Comparison of ENCODE assay signal across 2 cellular contexts in the genomic region with DNA sequence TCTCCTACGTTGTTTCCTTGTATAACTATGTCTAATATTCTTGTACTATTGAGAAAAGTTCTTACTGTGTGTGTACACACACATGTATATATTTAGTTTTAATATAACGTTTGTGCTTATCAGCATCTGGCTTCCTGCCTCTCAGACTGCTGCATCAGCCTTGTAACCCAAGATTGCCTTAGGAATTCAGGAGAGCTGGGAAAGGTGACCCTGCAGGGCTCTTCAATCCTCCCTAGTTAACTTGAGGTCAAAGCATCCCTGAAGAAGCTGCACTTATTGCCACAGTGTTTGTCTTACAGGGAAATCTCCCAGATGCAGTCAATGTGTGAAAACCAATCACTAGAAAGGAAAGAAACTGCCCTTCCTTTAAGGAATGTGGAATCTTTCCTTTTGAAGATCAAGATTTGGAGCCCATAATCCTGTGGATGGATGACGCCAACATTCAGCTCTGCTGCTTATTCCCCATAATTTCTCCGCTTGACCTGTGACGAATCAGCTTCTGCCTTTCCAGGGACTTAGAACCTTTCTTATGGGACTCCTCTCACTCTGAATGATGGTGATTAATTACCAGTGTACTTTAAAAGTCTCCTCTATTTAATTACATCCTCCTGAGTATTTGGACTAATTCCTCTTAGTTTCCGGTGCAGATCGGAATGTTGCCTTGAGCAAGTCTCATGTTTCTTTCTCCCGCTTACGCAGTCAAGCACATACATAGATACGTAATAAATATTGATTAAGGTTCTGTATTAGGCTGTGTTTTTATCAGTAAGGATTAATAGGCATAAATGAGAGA.
TF ChIP-seq lines count a peak whose summit lies in the region.

No MANE protein-coding gene starts in this region.

TF ChIP-seq in SK-N-SH treated with all-trans-retinoic acid at 6 μM for 48 hours, 23 proteins besides CTCF, POLR2A, EP300 and RAD21 (continued from another document):
- no peak for TF ChIP-seq ZFP30 (CRISPR knock-in tag; IDR thresholded peaks at IDR 0.05)
- TF ChIP-seq TSHZ2 (CRISPR knock-in tag; IDR thresholded peaks at IDR 0.05): no peak
- no peak for TF ChIP-seq BACH2 (CRISPR knock-in tag; IDR thresholded peaks at IDR 0.05; ENCODE audit: borderline replicate concordance)
- no peak for TF ChIP-seq ZFP3 (CRISPR knock-in tag; IDR thresholded peaks at IDR 0.05)
- no peak for TF ChIP-seq ARNTL (CRISPR knock-in tag; IDR thresholded peaks at IDR 0.05; ENCODE audit: borderline replicate concordance, low read depth)
- no peak for TF ChIP-seq CSDC2 (CRISPR knock-in tag; IDR thresholded peaks at IDR 0.05)
- no peak for TF ChIP-seq OSR1 (CRISPR knock-in tag; IDR thresholded peaks at IDR 0.05)
- no peak for TF ChIP-seq ESRRG (CRISPR knock-in tag; IDR thresholded peaks at IDR 0.05)
- TF ChIP-seq, protein P1, sequence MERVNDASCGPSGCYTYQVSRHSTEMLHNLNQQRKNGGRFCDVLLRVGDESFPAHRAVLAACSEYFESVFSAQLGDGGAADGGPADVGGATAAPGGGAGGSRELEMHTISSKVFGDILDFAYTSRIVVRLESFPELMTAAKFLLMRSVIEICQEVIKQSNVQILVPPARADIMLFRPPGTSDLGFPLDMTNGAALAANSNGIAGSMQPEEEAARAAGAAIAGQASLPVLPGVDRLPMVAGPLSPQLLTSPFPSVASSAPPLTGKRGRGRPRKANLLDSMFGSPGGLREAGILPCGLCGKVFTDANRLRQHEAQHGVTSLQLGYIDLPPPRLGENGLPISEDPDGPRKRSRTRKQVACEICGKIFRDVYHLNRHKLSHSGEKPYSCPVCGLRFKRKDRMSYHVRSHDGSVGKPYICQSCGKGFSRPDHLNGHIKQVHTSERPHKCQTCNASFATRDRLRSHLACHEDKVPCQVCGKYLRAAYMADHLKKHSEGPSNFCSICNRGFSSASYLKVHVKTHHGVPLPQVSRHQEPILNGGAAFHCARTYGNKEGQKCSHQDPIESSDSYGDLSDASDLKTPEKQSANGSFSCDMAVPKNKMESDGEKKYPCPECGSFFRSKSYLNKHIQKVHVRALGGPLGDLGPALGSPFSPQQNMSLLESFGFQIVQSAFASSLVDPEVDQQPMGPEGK (CRISPR knock-in tag; IDR thresholded peaks at IDR 0.05; ENCODE audit: borderline replicate concordance): no peak
- no peak for TF ChIP-seq TOX (CRISPR knock-in tag; IDR thresholded peaks at IDR 0.05; ENCODE audit: borderline replicate concordance)
- no peak for TF ChIP-seq ZC3H10 (CRISPR knock-in tag; IDR thresholded peaks at IDR 0.05)
- TF ChIP-seq ZNF565 (CRISPR knock-in tag; conservative IDR thresholded peaks at IDR 0.05; ENCODE audit: low read depth): no peak
- TF ChIP-seq POU6F1 (CRISPR knock-in tag; IDR thresholded peaks at IDR 0.05; ENCODE audit: borderline replicate concordance, low read depth): no peak
- no peak for TF ChIP-seq RARB (CRISPR knock-in tag; IDR thresholded peaks at IDR 0.05)
- TF ChIP-seq TCF4 (CRISPR knock-in tag; IDR thresholded peaks at IDR 0.05; ENCODE audit: borderline replicate concordance): no peak
- TF ChIP-seq CSRNP3 (CRISPR knock-in tag; IDR thresholded peaks at IDR 0.05): no peak
- TF ChIP-seq PPARA (CRISPR knock-in tag; IDR thresholded peaks at IDR 0.05; ENCODE audit: borderline replicate concordance): no peak

TF ChIP-seq in SK-N-SH, 30 proteins besides CTCF, POLR2A, EP300 and RAD21 (continued from another document):
- TF ChIP-seq NRF1 (IDR thresholded peaks at IDR 0.05; ENCODE audit: low read depth, low read length) (no peak), MEF2A (IDR thresholded peaks at IDR 0.05; ENCODE audit: borderline replicate concordance, low read depth) (no peak), FOSL2 (IDR thresholded peaks at IDR 0.05; ENCODE audit: borderline replicate concordance, low read depth) (no peak), RXRA (IDR thresholded peaks at IDR 0.05; ENCODE audit: borderline replicate concordance, low read depth) (no peak)
